In genomic region chr20:58362970-58363369, GRCh38 we compare ENCODE assay signal across 30 cellular contexts.
"Had no signal": no experiment of that assay in that cellular context is flagged by ENCODE, and none has a peak within 500 bp of the region (broad histone marks: within the 10 kb centered on the region; RNA-seq: fewer than 3 reads in every experiment).

No MANE protein-coding gene starts in this region.

- DNase-seq: activated CD4-positive, alpha-beta memory T cell treated with anti-CD3 and anti-CD28 coated beads for 36 hours; activated CD4-positive, alpha-beta T cell treated with anti-CD3 and anti-CD28 coated beads for 36 hours; activated CD4-positive, alpha-beta T cell treated with anti-CD3 and anti-CD28 coated beads, Interleukin-2, amount 10 ng/mL, durations not matched to agents 24 days and 14 days; activated CD4-positive, CD25-positive, alpha-beta regulatory T cell; activated CD4-positive, CD25-positive, alpha-beta regulatory T cell treated with anti-CD3 and anti-CD28 coated beads, Interleukin-2, amount 50 U/mL, for 72 hours; activated CD8-positive, alpha-beta memory T cell treated with anti-CD3 and anti-CD28 coated beads for 24 hours; activated effector memory CD4-positive, alpha-beta T cell treated with anti-CD3 and anti-CD28 coated beads, Interleukin-2, amount 50 U/mL, for 16 hours; activated naive CD4-positive, alpha-beta T cell treated with anti-CD3 and anti-CD28 coated beads for 36 hours; activated naive CD8-positive, alpha-beta T cell treated with anti-CD3 and anti-CD28 coated beads for 36 hours; activated naive CD8-positive, alpha-beta T cell treated with anti-CD3 and anti-CD28 coated beads, Interleukin-2, amount 50 U/mL, for 24 hours; adrenal gland; amygdala; aorta; body of pancreas; caudate nucleus; cortex of kidney; dermis blood vessel endothelial cell; effector CD4-positive, alpha-beta T cell; effector memory CD8-positive, alpha-beta T cell; erythroblast; foreskin keratinocyte; gastrocnemius medialis; glutamatergic neuron; heart right ventricle; T-helper 2 cell had no signal

- FAIRE-seq: colon had no signal

- H3K27ac Mint-ChIP-seq: activated CD4-positive, alpha-beta memory T cell treated with anti-CD3 and anti-CD28 coated beads for 36 hours; activated CD4-positive, alpha-beta T cell treated with anti-CD3 and anti-CD28 coated beads, Interleukin-2, amount 10 ng/mL, durations not matched to agents 24 days and 14 days; activated naive CD4-positive, alpha-beta T cell treated with anti-CD3 and anti-CD28 coated beads for 36 hours; activated naive CD4-positive, alpha-beta T cell treated with anti-CD3 and anti-CD28 coated beads, Interleukin-2, amount 50 U/mL, for 24 hours; activated naive CD8-positive, alpha-beta T cell treated with anti-CD3 and anti-CD28 coated beads for 36 hours; activated T-helper 1 cell treated with anti-CD3 and anti-CD28 coated beads, Interleukin-12 subunit alpha, Interleukin-12 subunit beta, Interleukin-2, Interleukin-4 antibody, amounts not matched to agents 30 ng/mL and 10 ng/mL and 1 ng/mL, durations not matched to agents 14 hours and 24 hours and 36 hours; activated T-helper 2 cell treated with anti-CD3 and anti-CD28 coated beads, Interferon-gamma antibody, Interleukin-2, Interleukin-4, amounts not matched to agents 10 μg/mL and 5 μg/mL and 100 μg/mL, durations not matched to agents 14 hours and 24 hours and 36 hours had no signal

- H3K4me3 Mint-ChIP-seq: activated CD4-positive, alpha-beta memory T cell treated with anti-CD3 and anti-CD28 coated beads for 36 hours; activated CD4-positive, alpha-beta T cell treated with anti-CD3 and anti-CD28 coated beads for 36 hours; activated CD4-positive, alpha-beta T cell treated with anti-CD3 and anti-CD28 coated beads, Interleukin-2, amount 10 ng/mL, durations not matched to agents 24 days and 14 days; activated naive CD4-positive, alpha-beta T cell treated with anti-CD3 and anti-CD28 coated beads for 36 hours; activated naive CD4-positive, alpha-beta T cell treated with anti-CD3 and anti-CD28 coated beads, Interleukin-2, amount 50 U/mL, for 24 hours; activated naive CD8-positive, alpha-beta T cell treated with anti-CD3 and anti-CD28 coated beads for 36 hours; activated naive CD8-positive, alpha-beta T cell treated with anti-CD3 and anti-CD28 coated beads, Interleukin-2, amount 50 U/mL, for 24 hours; activated T-helper 1 cell treated with anti-CD3 and anti-CD28 coated beads, Interleukin-12 subunit alpha, Interleukin-12 subunit beta, Interleukin-2, Interleukin-4 antibody, amounts not matched to agents 30 ng/mL and 10 ng/mL and 1 ng/mL, durations not matched to agents 14 hours and 24 hours and 36 hours; effector memory CD8-positive, alpha-beta T cell had no signal

- H3K27me3 ChIP-seq: adrenal gland, body of pancreas, esophagus muscularis mucosa, foreskin keratinocyte, gastrocnemius medialis, heart right ventricle had no signal

- H3K4me1 Mint-ChIP-seq: activated CD4-positive, alpha-beta T cell treated with anti-CD3 and anti-CD28 coated beads, Interleukin-2, amount 10 ng/mL, durations not matched to agents 24 days and 14 days had no signal

- ATAC-seq: activated CD4-positive, alpha-beta T cell treated with anti-CD3 and anti-CD28 coated beads for 36 hours; activated naive CD8-positive, alpha-beta T cell treated with anti-CD3 and anti-CD28 coated beads, Interleukin-2, amount 50 U/mL, for 24 hours; body of pancreas; effector memory CD8-positive, alpha-beta T cell; foreskin keratinocyte; gastrocnemius medialis; heart right ventricle had no signal

- H3K4me3 ChIP-seq: adrenal gland, body of pancreas, esophagus muscularis mucosa, gastrocnemius medialis, heart right ventricle had no signal

- H3K27ac ChIP-seq: adrenal gland, body of pancreas, esophagus muscularis mucosa, foreskin keratinocyte, gastrocnemius medialis, heart right ventricle had no signal

- H3K27me3 Mint-ChIP-seq: activated CD4-positive, alpha-beta memory T cell treated with anti-CD3 and anti-CD28 coated beads for 36 hours; activated CD4-positive, alpha-beta T cell treated with anti-CD3 and anti-CD28 coated beads for 36 hours; activated CD4-positive, alpha-beta T cell treated with anti-CD3 and anti-CD28 coated beads, Interleukin-2, amount 10 ng/mL, durations not matched to agents 24 days and 14 days; activated naive CD4-positive, alpha-beta T cell treated with anti-CD3 and anti-CD28 coated beads, Interleukin-2, amount 50 U/mL, for 24 hours; activated naive CD8-positive, alpha-beta T cell treated with anti-CD3 and anti-CD28 coated beads for 36 hours; activated naive CD8-positive, alpha-beta T cell treated with anti-CD3 and anti-CD28 coated beads, Interleukin-2, amount 50 U/mL, for 24 hours; effector memory CD8-positive, alpha-beta T cell had no signal

- H3K9me3 ChIP-seq: adrenal gland, body of pancreas, esophagus muscularis mucosa, gastrocnemius medialis, heart right ventricle had no signal

- H3K9me3 Mint-ChIP-seq: activated CD4-positive, alpha-beta memory T cell treated with anti-CD3 and anti-CD28 coated beads for 36 hours; activated CD4-positive, alpha-beta T cell treated with anti-CD3 and anti-CD28 coated beads, Interleukin-2, amount 10 ng/mL, durations not matched to agents 24 days and 14 days; activated naive CD4-positive, alpha-beta T cell treated with anti-CD3 and anti-CD28 coated beads for 36 hours; activated naive CD4-positive, alpha-beta T cell treated with anti-CD3 and anti-CD28 coated beads, Interleukin-2, amount 50 U/mL, for 24 hours; activated naive CD8-positive, alpha-beta T cell treated with anti-CD3 and anti-CD28 coated beads for 36 hours; activated naive CD8-positive, alpha-beta T cell treated with anti-CD3 and anti-CD28 coated beads, Interleukin-2, amount 50 U/mL, for 24 hours; activated T-helper 1 cell treated with anti-CD3 and anti-CD28 coated beads, Interleukin-12 subunit alpha, Interleukin-12 subunit beta, Interleukin-2, Interleukin-4 antibody, amounts not matched to agents 30 ng/mL and 10 ng/mL and 1 ng/mL, durations not matched to agents 14 hours and 24 hours and 36 hours; activated T-helper 2 cell treated with anti-CD3 and anti-CD28 coated beads, Interferon-gamma antibody, Interleukin-2, Interleukin-4, amounts not matched to agents 10 μg/mL and 5 μg/mL and 100 μg/mL, durations not matched to agents 14 hours and 24 hours and 36 hours; effector memory CD8-positive, alpha-beta T cell had no signal

- H3K4me1 ChIP-seq: body of pancreas, foreskin keratinocyte had no signal
